ENCODE assay signal across 9 cellular contexts in genomic region chr10:102135956-102136526, GRCh38. TPM values are rescaled to one million over a fixed set of nuclear protein-coding genes. Genes with fewer than 3 reads are reported as not detected.
DNase-seq lines count a peak whose midpoint lies in the region; ATAC-seq and TF ChIP-seq lines count a peak whose summit lies in the region.
"Had no signal": no experiment of that assay in that cellular context is flagged by ENCODE, and none has a peak within 500 bp of the region (broad histone marks: within the 10 kb centered on the region; RNA-seq: fewer than 3 reads in every experiment).

No MANE protein-coding gene starts in this region.

- H3K9ac ChIP-seq in BLaER1 treated with 17β-estradiol and CSF1 and Interleukin-3, amounts not matched to agents 10 nM and 100 nM = peak overlapping the region in 10 of 11 experiments; percentile 21 to 99 (median 46); a peak in 15 of 22 replicates
- peak overlapping the region; percentile 50 for H3K9ac ChIP-seq in NT2/D1 (ENCODE audit: insufficient read length, low read depth)
- H3K9ac ChIP-seq in neuronal stem cell (ENCODE audit: low read depth, low read length, poor library complexity) = no peak overlapping the region

- 81% methylated on average over 7 of the region's 7 CpGs for WGBS in hepatocyte (ENCODE audit: low lambda C conversion rate, missing lambda C conversion rate)
- WGBS in neuronal stem cell (ENCODE audit: extremely low coverage in 2 of 2, insufficient read length in 2 of 2, insufficient replicate concordance in 1 of 2), 2 donors = no CpG with 5 or more reads among the region's 7 CpGs

- H3K27me3 ChIP-seq in BLaER1 treated with 17β-estradiol and CSF1 and Interleukin-3, amounts not matched to agents 10 nM and 100 nM = no peaks in the 10 kb centered on the region
- H3K27me3 ChIP-seq in NT2/D1 (ENCODE audit: insufficient read depth, insufficient read length) (no peaks in the 10 kb centered on the region), hepatocyte (no peaks in the 10 kb centered on the region), neuronal stem cell (ENCODE audit: control insufficient read depth in 3 of 3, insufficient read depth in 3 of 3, low read depth in 1 of 3, low read length in 3 of 3) (no peaks in the 10 kb centered on the region)

- no peak overlapping the region for H3K4ac ChIP-seq in neuronal stem cell (ENCODE audit: low read length)

- peaks cover 64% of the 10 kb centered on the region for H3K79me2 ChIP-seq in hepatocyte

- H3K27ac ChIP-seq in BLaER1 treated with 17β-estradiol and CSF1 and Interleukin-3, amounts not matched to agents 10 nM and 100 nM = no peak overlapping the region
- H3K27ac ChIP-seq in hepatocyte (no peak overlapping the region), neuronal stem cell (replicated peaks; ENCODE audit: low read length) (no peak overlapping the region)

- DNase-seq in DMS79 (lab: John Stamatoyannopoulos, UW) (peak; percentile 28), NT2/D1 (ENCODE audit: low read depth, low spot score) (no peak), hepatocyte (ENCODE audit: low spot score) (no peak), HPDE6-E6E7 (ENCODE audit: extremely low spot score) (no peak), neuronal stem cell (ENCODE audit: low spot score) (no peak)
- DNase-seq: activated CD4-positive, CD25-positive, alpha-beta regulatory T cell treated with anti-CD3 and anti-CD28 coated beads, Interleukin-2, amount 50 U/mL, for 72 hours had no signal

- no peaks in the 10 kb centered on the region for H3K9me2 ChIP-seq in hepatocyte (replicated peaks; ENCODE audit: insufficient read depth)

- peaks cover 38 to 71% (median 62%) of the 10 kb centered on the region in 11 experiments for H3K36me3 ChIP-seq in BLaER1 treated with 17β-estradiol and CSF1 and Interleukin-3, amounts not matched to agents 10 nM and 100 nM
- H3K36me3 ChIP-seq in NT2/D1 (ENCODE audit: insufficient read depth, insufficient read length, low read length) = peaks cover 71% of the 10 kb centered on the region
- no peaks in the 10 kb centered on the region for H3K36me3 ChIP-seq in hepatocyte (replicated peaks; ENCODE audit: insufficient read depth, low read depth)
- peaks cover 34 to 50% of the 10 kb centered on the region in 2 donors for H3K36me3 ChIP-seq in neuronal stem cell (replicated peaks in 1 of 2; ENCODE audit: control insufficient read depth in 2 of 2, insufficient read depth in 2 of 2, low read length in 2 of 2)

- H2AFZ ChIP-seq in hepatocyte = no peak overlapping the region
- H2AFZ ChIP-seq in neuronal stem cell (ENCODE audit: low read length) = no peak overlapping the region

- H3K9me3 ChIP-seq in BLaER1 treated with 17β-estradiol and CSF1 and Interleukin-3, amounts not matched to agents 10 nM and 100 nM (replicated peaks in 1 of 11) = no peaks in the 10 kb centered on the region
- no peaks in the 10 kb centered on the region for H3K9me3 ChIP-seq in NT2/D1 (ENCODE audit: insufficient read depth, low read length)
- no peaks in the 10 kb centered on the region for H3K9me3 ChIP-seq in hepatocyte (ENCODE audit: low read depth)
- no peaks in the 10 kb centered on the region for H3K9me3 ChIP-seq in neuronal stem cell (replicated peaks in 1 of 2; ENCODE audit: control insufficient read depth in 2 of 2, insufficient read depth in 1 of 2, low read depth in 1 of 2, low read length in 2 of 2)

- H2AK5ac ChIP-seq in neuronal stem cell (ENCODE audit: low read depth, low read length) = no peak overlapping the region

- no peak overlapping the region for H4K8ac ChIP-seq in neuronal stem cell (ENCODE audit: low read depth, low read length)

- H2BK5ac ChIP-seq in neuronal stem cell (ENCODE audit: low read length) = no peak overlapping the region

- no peak overlapping the region for H2BK15ac ChIP-seq in neuronal stem cell (ENCODE audit: low read length)

- H3K4me2 ChIP-seq in BLaER1 treated with 17β-estradiol and CSF1 and Interleukin-3, amounts not matched to agents 10 nM and 100 nM = peak overlapping the region; percentile 87 to 100 (median 98)
- H3K4me2 ChIP-seq in hepatocyte (peak overlapping the region; percentile 34), neuronal stem cell (ENCODE audit: insufficient read depth, low read length, poor library complexity, severe bottlenecking) (no peak overlapping the region)

- no peak overlapping the region for H2BK120ac ChIP-seq in neuronal stem cell (ENCODE audit: low read depth, low read length)

- no peak for ATAC-seq in GM21526 (IDR thresholded peaks at IDR 0.05; ENCODE audit: low FRiP score, unreplicated experiment)
- no peak for ATAC-seq in GM21367 (IDR thresholded peaks at IDR 0.05; ENCODE audit: unreplicated experiment)

- TF ChIP-seq CTCF in hepatocyte (IDR thresholded peaks at IDR 0.05; ENCODE audit: poor library complexity) = no peak

- H3K23ac ChIP-seq in neuronal stem cell (ENCODE audit: low read depth, low read length, poor library complexity) = no peak overlapping the region

- H4K91ac ChIP-seq in neuronal stem cell (ENCODE audit: low read depth, low read length, poor library complexity) = no peak overlapping the region

- 0 out of 20 replicates have a peak overlapping the region, but pooled peaks of 2 of the 10 experiments have one; percentile 83 to 94 for H3K4me3 ChIP-seq in BLaER1 treated with 17β-estradiol and CSF1 and Interleukin-3, amounts not matched to agents 10 nM and 100 nM
- H3K4me3 ChIP-seq in NT2/D1 (ENCODE audit: insufficient read length, low read depth) (no peak overlapping the region), hepatocyte (no peak overlapping the region), neuronal stem cell (ENCODE audit: low read length in 2 of 2) (no peak overlapping the region)

- H4K20me1 ChIP-seq in BLaER1 treated with 17β-estradiol and CSF1 and Interleukin-3, amounts not matched to agents 10 nM and 100 nM = peaks cover 61 to 78% (median 74%) of the 10 kb centered on the region in 11 experiments; a peak in 21 of 22 replicates
- peaks cover 44% of the 10 kb centered on the region for H4K20me1 ChIP-seq in hepatocyte (ENCODE audit: insufficient read depth, poor library complexity, severe bottlenecking)

- peaks cover 8% of the 10 kb centered on the region for H3K79me1 ChIP-seq in neuronal stem cell (ENCODE audit: low read depth, low read length)

- H2BK12ac ChIP-seq in neuronal stem cell (ENCODE audit: low read length) = no peak overlapping the region

- no peak overlapping the region for H3K14ac ChIP-seq in neuronal stem cell (ENCODE audit: low read length)

- H3K4me1 ChIP-seq in BLaER1 treated with 17β-estradiol and CSF1 and Interleukin-3, amounts not matched to agents 10 nM and 100 nM = peaks cover 21 to 36% (median 25%) of the 10 kb centered on the region in 10 experiments
- peaks cover 4% of the 10 kb centered on the region for H3K4me1 ChIP-seq in NT2/D1 (ENCODE audit: insufficient read depth, insufficient read length)
- peaks cover 14% of the 10 kb centered on the region for H3K4me1 ChIP-seq in hepatocyte (ENCODE audit: insufficient read depth)
- H3K4me1 ChIP-seq in neuronal stem cell (ENCODE audit: control insufficient read depth in 2 of 2, insufficient read depth in 1 of 2, low read depth in 1 of 2, low read length in 2 of 2) = peaks cover 4 to 5% of the 10 kb centered on the region in 2 donors

- no peak overlapping the region for H3K18ac ChIP-seq in neuronal stem cell (ENCODE audit: low read length)

RNA-seq across cellular contexts. Expression of gene PPRC1, which starts 3.2 kb away (rescaled TPM):
- total RNA-seq in hepatocyte = 9.8 and 15.6 TPM in 2 replicates
- polyA plus RNA-seq in hepatocyte = 23.7 and 25.4 TPM in 2 replicates
- 19.0 TPM for polyA plus RNA-seq in neuronal stem cell (2013, experiment 1 of 2)
- polyA plus RNA-seq in neuronal stem cell (2013, experiment 2 of 2) = 19.9 TPM

RNA-seq across cellular contexts. Expression of gene LDB1, which starts 15.9 kb away (rescaled TPM):
- 46.3 and 47.2 TPM in 2 replicates for total RNA-seq in hepatocyte
- 28.2 and 31.2 TPM in 2 replicates for polyA plus RNA-seq in hepatocyte
- polyA plus RNA-seq in neuronal stem cell (2013, experiment 1 of 2) = 88.5 TPM
- polyA plus RNA-seq in neuronal stem cell (2013, experiment 2 of 2) = 86.1 TPM

RNA-seq across cellular contexts. Expression of gene NOLC1, which starts 16.1 kb away (rescaled TPM):
- total RNA-seq in hepatocyte = 29.8 and 50.4 TPM in 2 replicates
- 46.2 and 49.5 TPM in 2 replicates for polyA plus RNA-seq in hepatocyte
- polyA plus RNA-seq in neuronal stem cell (2013, experiment 1 of 2) = 80.8 TPM
- 80.1 TPM for polyA plus RNA-seq in neuronal stem cell (2013, experiment 2 of 2)
